In genomic region chr3:16176391-16177030, GRCh38 we compare ENCODE assay signal across 15 cellular contexts. TPM values are rescaled to one million over a fixed set of nuclear protein-coding genes. Genes with fewer than 3 reads are reported as not detected.
DNase-seq lines count a peak whose midpoint lies in the region; ATAC-seq and TF ChIP-seq lines count a peak whose summit lies in the region.
"Had no signal": no experiment of that assay in that cellular context is flagged by ENCODE, and none has a peak within 500 bp of the region (broad histone marks: within the 10 kb centered on the region; RNA-seq: fewer than 3 reads in every experiment).

No MANE protein-coding gene starts in this region.

- peaks cover 13 to 39% (median 15%) of the 10 kb centered on the region in 5 donors for H3K27me3 Mint-ChIP-seq in naive thymus-derived CD8-positive, alpha-beta T cell

- H2AK5ac ChIP-seq in neuronal stem cell (ENCODE audit: low read depth, low read length), result no peak overlapping the region

- H3K4me3 Mint-ChIP-seq in naive thymus-derived CD8-positive, alpha-beta T cell, result no peak overlapping the region
- H3K4me3 Mint-ChIP-seq: dendritic cell treated with granulocyte-macrophage colony-stimulating factor and Interleukin-4, amounts not matched to agents 40 ng/mL and 50 ng/mL, for 4 days; stimulated activated memory B cell treated with anti-CD40 and anti-IgM and Interleukin-4, amounts not matched to agents 10 μg/mL and 1 μg/mL and 100 μg/mL, for 72 hours had no signal

- 70 to 77% methylated on average over 6 of the region's 6 CpGs for WGBS in esophagus squamous epithelium, 2 donors
- 100% methylated on average over 1 of the region's 6 CpGs; no CpG with 5 or more reads in 1 of the 2 donors for WGBS in neuronal stem cell (ENCODE audit: extremely low coverage in 2 of 2, insufficient read length in 2 of 2, insufficient replicate concordance in 1 of 2), 2 donors
- 74 to 75% methylated on average over 6 of the region's 6 CpGs for WGBS in transverse colon (ENCODE audit: low coverage in 1 of 2), 2 donors

- TF ChIP-seq POLR2A in esophagus squamous epithelium (IDR thresholded peaks at IDR 0.05) (no peak), transverse colon (IDR thresholded peaks at IDR 0.05) (no peak)

- no peak overlapping the region for H3K23ac ChIP-seq in neuronal stem cell (ENCODE audit: low read depth, low read length, poor library complexity)

- no peak for TF ChIP-seq EP300 in transverse colon (IDR thresholded peaks at IDR 0.05; ENCODE audit: low read depth)

- H2BK120ac ChIP-seq in neuronal stem cell (ENCODE audit: low read depth, low read length), result no peak overlapping the region

- H2BK12ac ChIP-seq in neuronal stem cell (ENCODE audit: low read length), result no peak overlapping the region

- peak overlapping the region; percentile 32 for H3K18ac ChIP-seq in neuronal stem cell (ENCODE audit: low read length)

- no peaks in the 10 kb centered on the region for H3K9me3 Mint-ChIP-seq in naive thymus-derived CD8-positive, alpha-beta T cell
- H3K9me3 Mint-ChIP-seq: dendritic cell treated with granulocyte-macrophage colony-stimulating factor and Interleukin-4, amounts not matched to agents 40 ng/mL and 50 ng/mL, for 4 days; stimulated activated memory B cell treated with anti-CD40 and anti-IgM and Interleukin-4, amounts not matched to agents 10 μg/mL and 1 μg/mL and 100 μg/mL, for 72 hours had no signal

- no peak overlapping the region for H3K4ac ChIP-seq in neuronal stem cell (ENCODE audit: low read length)

- no peaks in the 10 kb centered on the region for H3K36me3 Mint-ChIP-seq in naive thymus-derived CD8-positive, alpha-beta T cell
- H3K36me3 Mint-ChIP-seq: stimulated activated memory B cell treated with anti-CD40 and anti-IgM and Interleukin-4, amounts not matched to agents 10 μg/mL and 1 μg/mL and 100 μg/mL, for 72 hours had no signal

- TF ChIP-seq CTCF in ascending aorta (IDR thresholded peaks at IDR 0.05), result no peak
- TF ChIP-seq CTCF in esophagus squamous epithelium (IDR thresholded peaks at IDR 0.05), result no peak
- no peak for TF ChIP-seq CTCF in transverse colon (IDR thresholded peaks at IDR 0.05)

- H3K9me3 ChIP-seq in ascending aorta (no peaks in the 10 kb centered on the region), esophagus squamous epithelium (no peaks in the 10 kb centered on the region), neuronal stem cell (replicated peaks in 1 of 2; ENCODE audit: control insufficient read depth in 2 of 2, insufficient read depth in 1 of 2, low read depth in 1 of 2, low read length in 2 of 2) (peaks cover 0 to 4% of the 10 kb centered on the region in 2 donors), transverse colon (no peaks in the 10 kb centered on the region)
- H3K9me3 ChIP-seq: HAP-1, SJCRH30 had no signal

- no peak overlapping the region for H4K91ac ChIP-seq in neuronal stem cell (ENCODE audit: low read depth, low read length, poor library complexity)

- intact Hi-C loops in ascending aorta (cut with DNase I), result loop anchor here (10.0 kb wide), 1 partner anchor 62 kb away; no protein-coding TSS in a partner anchor
- intact Hi-C loops in esophagus squamous epithelium (cut with DNase I), result loop anchor here (5.0 kb wide), 2 partner anchors 66 to 129 kb away; no protein-coding TSS in a partner anchor
- intact Hi-C loops in transverse colon (cut with DNase I; ENCODE audit: low total_unique reads), result loop anchor here (5.0 to 10.0 kb wide), 2 partner anchors 124 to 362 kb away; no protein-coding TSS in a partner anchor

- H2AFZ ChIP-seq in neuronal stem cell (ENCODE audit: low read length), result no peak overlapping the region
- H2AFZ ChIP-seq: parathyroid adenoma had no signal

- H3K27ac ChIP-seq in ascending aorta (peak overlapping the region; percentile 66 to 79), esophagus squamous epithelium (peak overlapping the region; percentile 20 to 87 (median 74)), neuronal stem cell (replicated peaks; ENCODE audit: low read length) (no peak overlapping the region), transverse colon (peak overlapping the region in 3 of 4 donors; percentile 29 to 64 (median 61))
- H3K27ac ChIP-seq: parathyroid adenoma, SJCRH30 had no signal

- peaks cover 5 to 9% (median 6%) of the 10 kb centered on the region in 4 donors for H3K4me1 Mint-ChIP-seq in naive thymus-derived CD8-positive, alpha-beta T cell

- DNase-seq in ascending aorta (ENCODE audit: low spot score in 2 of 2) (no peak), esophagus squamous epithelium (lab: John Stamatoyannopoulos, UW) (no peak), neuronal stem cell (ENCODE audit: low spot score) (no peak), transverse colon (no peak)
- no peak for DNase-seq in naive thymus-derived CD8-positive, alpha-beta T cell
- DNase-seq: activated naive CD4-positive, alpha-beta T cell treated with anti-CD3 and anti-CD28 coated beads, Interleukin-2, amount 50 U/mL, for 16 hours; NCI-H2107; SJCRH30; stimulated activated CD4-positive, alpha-beta T cell treated with anti-CD3 and anti-CD28 coated beads, Interleukin-4, amount 100 ng/mL, for 1 hour had no signal

- H3K4me2 ChIP-seq in neuronal stem cell (ENCODE audit: insufficient read depth, low read length, poor library complexity, severe bottlenecking), result no peak overlapping the region

- no peak overlapping the region for H2BK5ac ChIP-seq in neuronal stem cell (ENCODE audit: low read length)

- ATAC-seq in naive thymus-derived CD8-positive, alpha-beta T cell, result no peak
- no peak for ATAC-seq in GM21723 (IDR thresholded peaks at IDR 0.05; ENCODE audit: unreplicated experiment)
- no peak for ATAC-seq in GM21367 (IDR thresholded peaks at IDR 0.05; ENCODE audit: unreplicated experiment)
- ATAC-seq: stimulated activated memory B cell treated with anti-CD40 and anti-IgM and Interleukin-4, amounts not matched to agents 10 μg/mL and 1 μg/mL and 100 μg/mL, for 72 hours had no signal

- no peak overlapping the region for H3K14ac ChIP-seq in neuronal stem cell (ENCODE audit: low read length)

- H3K9ac ChIP-seq in neuronal stem cell (ENCODE audit: low read depth, low read length, poor library complexity), result no peak overlapping the region
- H3K9ac ChIP-seq: parathyroid adenoma had no signal

- no peaks in the 10 kb centered on the region for H3K79me1 ChIP-seq in neuronal stem cell (ENCODE audit: low read depth, low read length)

- no peak overlapping the region for H4K8ac ChIP-seq in neuronal stem cell (ENCODE audit: low read depth, low read length)

- H3K4me1 ChIP-seq in ascending aorta (peaks cover 0 to 13% of the 10 kb centered on the region in 2 donors), esophagus squamous epithelium (peaks cover 0 to 46% (median 19%) of the 10 kb centered on the region in 3 donors), neuronal stem cell (ENCODE audit: control insufficient read depth in 2 of 2, insufficient read depth in 1 of 2, low read depth in 1 of 2, low read length in 2 of 2) (peaks cover 0 to 10% of the 10 kb centered on the region in 2 donors), transverse colon (peaks cover 0 to 16% (median 8%) of the 10 kb centered on the region in 4 donors)
- H3K4me1 ChIP-seq: HAP-1, parathyroid adenoma had no signal

- H3K27ac Mint-ChIP-seq in naive thymus-derived CD8-positive, alpha-beta T cell, result no peak overlapping the region
- H3K27ac Mint-ChIP-seq: dendritic cell treated with granulocyte-macrophage colony-stimulating factor and Interleukin-4, amounts not matched to agents 40 ng/mL and 50 ng/mL, for 4 days; stimulated activated memory B cell treated with anti-CD40 and anti-IgM and Interleukin-4, amounts not matched to agents 10 μg/mL and 1 μg/mL and 100 μg/mL, for 72 hours had no signal

- in situ Hi-C loops in transverse colon (cut with MboI; ENCODE audit: low pct_ligation_motif_present in 1 of 4, low pct_unique_long_range_greater_than_20kb in 1 of 4, low sequenced_read_pairs in 3 of 4), result loop anchor here in 1 of 4 donors (10.0 kb wide), 1 partner anchor 112 kb away; no protein-coding TSS in a partner anchor

- H3K27me3 ChIP-seq in ascending aorta, result no peaks in the 10 kb centered on the region
- H3K27me3 ChIP-seq in esophagus squamous epithelium, result peaks cover 0 to 49% (median 0%) of the 10 kb centered on the region in 4 donors
- peaks cover 0 to 41% (median 3%) of the 10 kb centered on the region in 3 experiments for H3K27me3 ChIP-seq in neuronal stem cell (ENCODE audit: control insufficient read depth in 3 of 3, insufficient read depth in 3 of 3, low read depth in 1 of 3, low read length in 3 of 3)
- H3K27me3 ChIP-seq in transverse colon, result no peaks in the 10 kb centered on the region
- H3K27me3 ChIP-seq: SJCRH30 had no signal

- POLR2A ChIA-PET in naive thymus-derived CD8-positive, alpha-beta T cell (lab: Charles Lee), result no interaction called here

- peaks cover 0 to 24% of the 10 kb centered on the region in 2 donors for H3K36me3 ChIP-seq in ascending aorta
- no peaks in the 10 kb centered on the region for H3K36me3 ChIP-seq in esophagus squamous epithelium
- peaks cover 0 to 3% of the 10 kb centered on the region in 2 donors for H3K36me3 ChIP-seq in neuronal stem cell (replicated peaks in 1 of 2; ENCODE audit: control insufficient read depth in 2 of 2, insufficient read depth in 2 of 2, low read length in 2 of 2)
- H3K36me3 ChIP-seq in transverse colon, result no peaks in the 10 kb centered on the region
- H3K36me3 ChIP-seq: HAP-1, SJCRH30 had no signal

- H2BK15ac ChIP-seq in neuronal stem cell (ENCODE audit: low read length), result no peak overlapping the region

- peak overlapping the region; percentile 57 to 59 for H3K4me3 ChIP-seq in ascending aorta
- H3K4me3 ChIP-seq in esophagus squamous epithelium, result peak overlapping the region; percentile 10 to 66 (median 42)
- no peak overlapping the region for H3K4me3 ChIP-seq in neuronal stem cell (ENCODE audit: low read length in 2 of 2)
- peak overlapping the region in 3 of 4 donors; percentile 7 to 35 (median 9) for H3K4me3 ChIP-seq in transverse colon
- H3K4me3 ChIP-seq: HAP-1, SJCRH30 had no signal

RNA-seq across cellular contexts. Expression of gene GALNT15, which starts 2.0 kb away (rescaled TPM):
- total RNA-seq in ascending aorta (222 TPM), esophagus squamous epithelium (100 to 1,000 TPM in 1 of 4 donors, 10 to 100 TPM in 1, 1 to 10 TPM in 2; 4.6 to 117 (median 35.6) TPM), transverse colon (10 to 100 TPM; 26.2 to 88.8 (median 39.4) TPM)
- polyA plus RNA-seq in neuronal stem cell (2013, experiment 1 of 2), result 0.07 TPM
- 0.06 TPM for polyA plus RNA-seq in neuronal stem cell (2013, experiment 2 of 2)
- not detected for total RNA-seq in naive thymus-derived CD8-positive, alpha-beta T cell
- not detected for polyA plus RNA-seq in naive thymus-derived CD8-positive, alpha-beta T cell

Comparison
In these comparisons a context has a peak if more than half of its experiments do, and no peak if none do; other contexts are left out.
1. H3K4me3 ChIP-seq: peak in ascending aorta (2 of 2), esophagus squamous epithelium (4 of 4) and transverse colon (3 of 4); none in neuronal stem cell (0 of 2).
2. RNA of gene GALNT15, which starts 2.0 kb away (total RNA-seq): 222 TPM in ascending aorta (single experiment), 4.6 to 117 TPM in esophagus squamous epithelium and 26.2 to 88.8 TPM in transverse colon; not detected in naive thymus-derived CD8-positive, alpha-beta T cell; every median in the first group is over 4 times any median in the second.